ENCODE assay signal across 10 cellular contexts in the genomic region with DNA sequence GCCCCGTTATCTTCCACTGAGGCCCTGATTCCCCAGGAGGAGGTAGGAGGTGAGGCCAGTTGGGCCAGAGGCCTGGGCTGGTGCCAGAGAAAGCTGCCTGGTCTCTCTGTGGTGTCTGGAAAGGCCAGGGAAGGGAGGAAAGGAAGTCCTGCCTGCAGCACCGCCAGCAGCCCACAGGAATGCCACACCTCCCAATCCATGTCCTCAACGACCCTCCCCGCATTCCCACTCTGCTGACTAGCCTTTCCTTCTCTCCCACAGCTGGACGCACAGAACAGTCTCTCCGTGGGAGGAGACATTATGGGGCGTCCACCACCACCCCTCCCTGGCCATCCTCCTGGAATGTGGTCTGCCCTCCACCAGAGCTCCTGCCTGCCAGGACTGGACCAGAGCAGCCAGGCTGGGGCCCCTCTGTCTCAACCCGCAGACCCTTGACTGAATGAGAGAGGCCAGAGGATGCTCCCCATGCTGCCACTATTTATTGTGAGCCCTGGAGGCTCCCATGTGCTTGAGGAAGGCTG. TPM values are rescaled to one million over a fixed set of nuclear protein-coding genes. Genes with fewer than 3 reads are reported as not detected.
DNase-seq lines count a peak whose midpoint lies in the region; ATAC-seq and TF ChIP-seq lines count a peak whose summit lies in the region.
"Had no signal": no experiment of that assay in that cellular context is flagged by ENCODE, and none has a peak within 500 bp of the region (broad histone marks: within the 10 kb centered on the region; RNA-seq: fewer than 3 reads in every experiment).

No MANE protein-coding gene starts in this region.

- H3K27ac ChIP-seq in osteoblast (ENCODE audit: low read depth, low read length), result peak overlapping the region; percentile 69
- peak overlapping the region; percentile 82 for H3K27ac ChIP-seq in vagina
- H3K27ac ChIP-seq: 22Rv1 had no signal

- H3K27ac Mint-ChIP-seq in activated CD4-positive, alpha-beta T cell treated with anti-CD3 and anti-CD28 coated beads, Interleukin-2, amount 10 ng/mL, durations not matched to agents 24 days and 14 days, result no peak overlapping the region

- H3K27me3 Mint-ChIP-seq in activated CD4-positive, alpha-beta T cell treated with anti-CD3 and anti-CD28 coated beads, Interleukin-2, amount 10 ng/mL, durations not matched to agents 24 days and 14 days, result no peaks in the 10 kb centered on the region

- peaks cover 8% of the 10 kb centered on the region for H3K79me2 ChIP-seq in osteoblast (ENCODE audit: insufficient read depth, low read length)

- peaks cover 18% of the 10 kb centered on the region for H3K4me1 Mint-ChIP-seq in activated CD4-positive, alpha-beta T cell treated with anti-CD3 and anti-CD28 coated beads, Interleukin-2, amount 10 ng/mL, durations not matched to agents 24 days and 14 days

- intact Hi-C loops in activated CD4-positive, alpha-beta T cell treated with anti-CD3 and anti-CD28 coated beads, Interleukin-2, amount 10 ng/mL, durations not matched to agents 24 days and 14 days (cut with micrococcal nuclease), result no loop called here
- intact Hi-C loops in vagina (cut with DNase I), result no loop called here

- H2AFZ ChIP-seq in osteoblast (ENCODE audit: low read length), result no peak overlapping the region

- H3K9me3 ChIP-seq in osteoblast (ENCODE audit: low read depth, low read length), result no peaks in the 10 kb centered on the region
- H3K9me3 ChIP-seq in vagina, result no peaks in the 10 kb centered on the region

- H3K4me2 ChIP-seq in osteoblast (ENCODE audit: insufficient read depth, low read length), result no peak overlapping the region

- H3K36me3 ChIP-seq in osteoblast (ENCODE audit: insufficient read depth, low read length), result peaks cover 58% of the 10 kb centered on the region
- H3K36me3 ChIP-seq in vagina, result peaks cover 0 to 45% of the 10 kb centered on the region in 2 donors

- ATAC-seq in HG02588 (IDR thresholded peaks at IDR 0.05; ENCODE audit: unreplicated experiment) (no peak), GM21619 (IDR thresholded peaks at IDR 0.05; ENCODE audit: unreplicated experiment) (no peak)

- peaks cover 6% of the 10 kb centered on the region for H3K9me3 Mint-ChIP-seq in activated CD4-positive, alpha-beta T cell treated with anti-CD3 and anti-CD28 coated beads, Interleukin-2, amount 10 ng/mL, durations not matched to agents 24 days and 14 days

- H3K4me3 Mint-ChIP-seq in activated CD4-positive, alpha-beta T cell treated with anti-CD3 and anti-CD28 coated beads, Interleukin-2, amount 10 ng/mL, durations not matched to agents 24 days and 14 days, result no peak overlapping the region

- peak; percentile 55 for DNase-seq in activated CD4-positive, alpha-beta T cell treated with anti-CD3 and anti-CD28 coated beads, Interleukin-2, amount 10 ng/mL, durations not matched to agents 24 days and 14 days
- DNase-seq in activated CD4-positive, alpha-beta T cell treated with anti-CD3 and anti-CD28 coated beads, Interleukin-2, amount 50 U/mL, for 4 hours, result no peak
- DNase-seq in glomerular visceral epithelial cell (ENCODE audit: extremely low spot score), result peak; percentile 95
- DNase-seq in osteoblast (ENCODE audit: insufficient read length, low spot score, missing footprints), result peak; percentile 89
- peak in 1 of 2 donors; percentile 88 for DNase-seq in vagina (ENCODE audit: extremely low spot score in 2 of 2)
- no peak for DNase-seq in NCI-H526 (lab: John Stamatoyannopoulos, UW)
- DNase-seq: T-helper 1 cell had no signal

- no peak for TF ChIP-seq CTCF in osteoblast (IDR thresholded peaks at IDR 0.05; ENCODE audit: extremely low read depth, low read depth, low read length)
- no peak for TF ChIP-seq CTCF in vagina (IDR thresholded peaks at IDR 0.05)

- peaks cover 61% of the 10 kb centered on the region for H3K36me3 Mint-ChIP-seq in activated CD4-positive, alpha-beta T cell treated with anti-CD3 and anti-CD28 coated beads, Interleukin-2, amount 10 ng/mL, durations not matched to agents 24 days and 14 days (ENCODE audit: low read depth)

- H4K20me1 ChIP-seq in osteoblast (ENCODE audit: insufficient read depth, low read length), result peaks cover 8% of the 10 kb centered on the region

- H3K4me3 ChIP-seq in osteoblast (ENCODE audit: insufficient read depth, low read length) (no peak overlapping the region), vagina (no peak overlapping the region)

- H3K4me1 ChIP-seq in osteoblast (ENCODE audit: insufficient read depth, low read length) (peaks cover 35% of the 10 kb centered on the region), vagina (peaks cover 68% of the 10 kb centered on the region)

- TF ChIP-seq POLR2A in vagina (IDR thresholded peaks at IDR 0.05), result no peak

- no peaks in the 10 kb centered on the region for H3K27me3 ChIP-seq in osteoblast (ENCODE audit: insufficient read depth, low read length)
- no peaks in the 10 kb centered on the region for H3K27me3 ChIP-seq in vagina

RNA-seq across cellular contexts. Expression of gene CSF1, which starts 18.0 kb away (rescaled TPM):
- total RNA-seq in activated CD4-positive, alpha-beta T cell treated with anti-CD3 and anti-CD28 coated beads, Interleukin-2, amount 10 ng/mL, durations not matched to agents 24 days and 14 days, result 190 and 193 TPM in 2 replicates
- total RNA-seq in osteoblast (38.0 and 53.9 TPM in 2 replicates), vagina (159 TPM)

RNA-seq across cellular contexts. Expression of gene AHCYL1, which starts 55.9 kb away (rescaled TPM):
- 67.1 and 75.3 TPM in 2 replicates for total RNA-seq in activated CD4-positive, alpha-beta T cell treated with anti-CD3 and anti-CD28 coated beads, Interleukin-2, amount 10 ng/mL, durations not matched to agents 24 days and 14 days
- total RNA-seq in osteoblast, result 56.8 and 61.0 TPM in 2 replicates
- 75.6 TPM for total RNA-seq in vagina

Comparison
In these comparisons a context has a peak if more than half of its experiments do, and no peak if none do; other contexts are left out.
1. DNase-seq: peak in activated CD4-positive, alpha-beta T cell treated with anti-CD3 and anti-CD28 coated beads, Interleukin-2, amount 10 ng/mL, durations not matched to agents 24 days and 14 days (single experiment), glomerular visceral epithelial cell (single experiment) and osteoblast (single experiment); none in activated CD4-positive, alpha-beta T cell treated with anti-CD3 and anti-CD28 coated beads, Interleukin-2, amount 50 U/mL, for 4 hours (0 of 2) and NCI-H526 (0 of 2).